In genomic region chr19:17931532-17932191, GRCh38 we compare ENCODE assay signal across 1 cellular context.
TF ChIP-seq lines count a peak whose summit lies in the region.

No MANE protein-coding gene starts in this region.

TF ChIP-seq in SK-N-SH, 30 proteins besides CTCF, POLR2A, EP300 and RAD21 (continued from another document):
- TF ChIP-seq, protein P1, sequence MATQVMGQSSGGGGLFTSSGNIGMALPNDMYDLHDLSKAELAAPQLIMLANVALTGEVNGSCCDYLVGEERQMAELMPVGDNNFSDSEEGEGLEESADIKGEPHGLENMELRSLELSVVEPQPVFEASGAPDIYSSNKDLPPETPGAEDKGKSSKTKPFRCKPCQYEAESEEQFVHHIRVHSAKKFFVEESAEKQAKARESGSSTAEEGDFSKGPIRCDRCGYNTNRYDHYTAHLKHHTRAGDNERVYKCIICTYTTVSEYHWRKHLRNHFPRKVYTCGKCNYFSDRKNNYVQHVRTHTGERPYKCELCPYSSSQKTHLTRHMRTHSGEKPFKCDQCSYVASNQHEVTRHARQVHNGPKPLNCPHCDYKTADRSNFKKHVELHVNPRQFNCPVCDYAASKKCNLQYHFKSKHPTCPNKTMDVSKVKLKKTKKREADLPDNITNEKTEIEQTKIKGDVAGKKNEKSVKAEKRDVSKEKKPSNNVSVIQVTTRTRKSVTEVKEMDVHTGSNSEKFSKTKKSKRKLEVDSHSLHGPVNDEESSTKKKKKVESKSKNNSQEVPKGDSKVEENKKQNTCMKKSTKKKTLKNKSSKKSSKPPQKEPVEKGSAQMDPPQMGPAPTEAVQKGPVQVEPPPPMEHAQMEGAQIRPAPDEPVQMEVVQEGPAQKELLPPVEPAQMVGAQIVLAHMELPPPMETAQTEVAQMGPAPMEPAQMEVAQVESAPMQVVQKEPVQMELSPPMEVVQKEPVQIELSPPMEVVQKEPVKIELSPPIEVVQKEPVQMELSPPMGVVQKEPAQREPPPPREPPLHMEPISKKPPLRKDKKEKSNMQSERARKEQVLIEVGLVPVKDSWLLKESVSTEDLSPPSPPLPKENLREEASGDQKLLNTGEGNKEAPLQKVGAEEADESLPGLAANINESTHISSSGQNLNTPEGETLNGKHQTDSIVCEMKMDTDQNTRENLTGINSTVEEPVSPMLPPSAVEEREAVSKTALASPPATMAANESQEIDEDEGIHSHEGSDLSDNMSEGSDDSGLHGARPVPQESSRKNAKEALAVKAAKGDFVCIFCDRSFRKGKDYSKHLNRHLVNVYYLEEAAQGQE (IDR thresholded peaks at IDR 0.05; ENCODE audit: low read depth, low read length), result no peak
- no peak for TF ChIP-seq CHD2 (IDR thresholded peaks at IDR 0.05; ENCODE audit: low read length, partially characterized antibody)
- TF ChIP-seq TEAD4 (IDR thresholded peaks at IDR 0.05; ENCODE audit: borderline replicate concordance, insufficient read depth), result no peak
